In the genomic region with DNA sequence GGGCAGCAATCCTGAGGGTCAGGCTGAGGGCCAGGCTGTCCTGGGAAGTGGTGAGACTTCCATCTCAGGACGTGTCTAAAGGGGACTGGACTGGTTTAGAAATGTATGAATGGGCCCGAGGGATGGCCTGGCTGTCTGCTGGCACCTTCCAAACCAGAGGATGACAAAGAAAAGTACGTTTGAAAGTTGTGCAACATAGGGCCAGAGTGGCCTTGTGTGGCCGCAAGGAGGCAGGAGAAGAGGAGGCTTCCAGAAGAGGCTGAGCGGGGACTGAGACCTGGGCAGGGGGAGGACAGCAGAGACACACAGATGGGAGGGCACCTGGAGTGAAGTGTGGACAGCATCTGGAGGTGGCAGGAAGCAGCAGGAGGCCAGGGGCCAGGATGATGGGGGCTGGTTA, we compare ENCODE assay signal across 1 cellular context.
TF ChIP-seq lines count a peak whose summit lies in the region.

No MANE protein-coding gene starts in this region.

TF ChIP-seq in HEK293, 187 proteins besides CTCF, POLR2A, EP300 and RAD21 (continued from another document):
- 0 out of 2 replicates have a peak, but pooled peaks have one; percentile 43 for TF ChIP-seq EGR2 (tag by site-specific recombination; IDR thresholded peaks at IDR 0.05; ENCODE audit: low read depth)
- TF ChIP-seq ZNF433 (tag by site-specific recombination; IDR thresholded peaks at IDR 0.05; ENCODE audit: low read depth) = no peak
- TF ChIP-seq ZFHX2 (tag by site-specific recombination; conservative IDR thresholded peaks at IDR 0.05) = peak; percentile 30; the same call in 1 of the 2 replicates
- TF ChIP-seq ZNF629 (tag by site-specific recombination; IDR thresholded peaks at IDR 0.05) = no peak
- no peak for TF ChIP-seq ZNF112 (tag by site-specific recombination; IDR thresholded peaks at IDR 0.05)
- no peak for TF ChIP-seq ZFP41 (tag by site-specific recombination; IDR thresholded peaks at IDR 0.05; ENCODE audit: borderline replicate concordance)
- TF ChIP-seq ZNF175 (tag by site-specific recombination; IDR thresholded peaks at IDR 0.05) = no peak
- TF ChIP-seq ZNF133 (tag by site-specific recombination; IDR thresholded peaks at IDR 0.05) = no peak
- no peak for TF ChIP-seq ZNF138 (tag by site-specific recombination; IDR thresholded peaks at IDR 0.05; ENCODE audit: borderline replicate concordance)
- no peak for TF ChIP-seq ZNF623 (tag by site-specific recombination; IDR thresholded peaks at IDR 0.05)
- no peak for TF ChIP-seq ZNF544 (tag by site-specific recombination; IDR thresholded peaks at IDR 0.05)
- no peak for TF ChIP-seq ZNF654 (tag by site-specific recombination; IDR thresholded peaks at IDR 0.05; ENCODE audit: low read depth)
- no peak for TF ChIP-seq ZNF621 (tag by site-specific recombination; IDR thresholded peaks at IDR 0.05)
- TF ChIP-seq ZNF610 (tag by site-specific recombination; IDR thresholded peaks at IDR 0.05; ENCODE audit: borderline replicate concordance) = no peak
- 0 out of 2 replicates have a peak, but pooled peaks have one; percentile 14 for TF ChIP-seq ZEB2 (tag by site-specific recombination; IDR thresholded peaks at IDR 0.05)
- no peak for TF ChIP-seq KLF9 (tag by site-specific recombination; IDR thresholded peaks at IDR 0.05; ENCODE audit: low read depth)
- peak; percentile 38; the same call in 1 of the 2 replicates for TF ChIP-seq ZIC2 (tag by site-specific recombination; IDR thresholded peaks at IDR 0.05)
